ENCODE assay signal across 8 cellular contexts in the genomic region with DNA sequence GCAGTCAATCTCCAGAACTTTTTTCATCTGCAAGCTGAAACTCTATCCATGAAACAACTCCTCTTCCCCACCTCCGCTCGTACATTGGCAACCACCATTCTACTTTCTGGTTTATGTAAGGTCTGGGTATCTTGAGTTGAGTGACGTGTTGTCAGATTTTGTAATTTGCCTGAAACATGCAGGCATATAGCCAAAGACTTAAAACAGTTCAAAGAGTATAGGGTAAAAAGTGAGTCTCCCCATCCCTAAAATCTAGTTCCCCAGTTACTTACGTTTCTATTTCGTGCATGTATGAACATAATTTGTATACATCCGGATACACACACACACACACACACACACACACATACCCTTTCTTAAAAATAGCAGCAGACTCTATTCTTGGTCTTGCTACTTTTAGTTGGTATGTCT. TPM values are rescaled to one million over a fixed set of nuclear protein-coding genes. Genes with fewer than 3 reads are reported as not detected.
A peak's percentile ranks its signal among the peaks of the same experiment; 100 is the strongest.
DNase-seq lines count a peak whose midpoint lies in the region; ATAC-seq and TF ChIP-seq lines count a peak whose summit lies in the region.

No MANE protein-coding gene starts in this region.

- peaks cover 30% of the 10 kb centered on the region for H3K79me2 ChIP-seq in neural progenitor cell (ENCODE audit: low read depth)

- no peaks in the 10 kb centered on the region for H3K9me3 Mint-ChIP-seq in activated naive CD4-positive, alpha-beta T cell treated with anti-CD3 and anti-CD28 coated beads, Interleukin-2, amount 50 U/mL, for 24 hours
- H3K9me3 Mint-ChIP-seq in neural progenitor cell = peaks cover 20% of the 10 kb centered on the region

- H3K4me1 Mint-ChIP-seq in activated naive CD4-positive, alpha-beta T cell treated with anti-CD3 and anti-CD28 coated beads, Interleukin-2, amount 50 U/mL, for 24 hours = peaks cover 53% of the 10 kb centered on the region
- peaks cover 32% of the 10 kb centered on the region for H3K4me1 Mint-ChIP-seq in neural progenitor cell

- H3K9me3 ChIP-seq in SK-N-MC (ENCODE audit: low read depth, low read length) (no peaks in the 10 kb centered on the region), neural progenitor cell (ENCODE audit: low read depth) (no peaks in the 10 kb centered on the region)

- H3K4me3 ChIP-seq in SK-N-MC = peak overlapping the region; percentile 92
- peak overlapping the region; percentile 71 for H3K4me3 ChIP-seq in neural progenitor cell

- DNase-seq in activated naive CD4-positive, alpha-beta T cell treated with Interleukin-2 at 50 U/mL for 16 hours = no peak
- DNase-seq in SK-N-MC (ENCODE audit: low read depth, low spot score) (peak; percentile 14), epithelial cell of prostate (ENCODE audit: low read depth, low spot score) (no peak), neural progenitor cell (ENCODE audit: low spot score) (no peak), hepatic stellate cell (ENCODE audit: low spot score) (no peak)

- H3K27ac Mint-ChIP-seq in activated naive CD4-positive, alpha-beta T cell treated with anti-CD3 and anti-CD28 coated beads, Interleukin-2, amount 50 U/mL, for 24 hours = peak overlapping the region; percentile 78
- H3K27ac Mint-ChIP-seq in neural progenitor cell = peak overlapping the region; percentile 19

- H3K36me3 ChIP-seq in SK-N-MC (ENCODE audit: insufficient read depth, low read length) = no peaks in the 10 kb centered on the region
- H3K36me3 ChIP-seq in neural progenitor cell = no peaks in the 10 kb centered on the region

- TF ChIP-seq CTCF in neural progenitor cell (IDR thresholded peaks at IDR 0.05) = no peak

- no peaks in the 10 kb centered on the region for H3K27me3 ChIP-seq in neural progenitor cell

- no peaks in the 10 kb centered on the region for H3K36me3 Mint-ChIP-seq in activated naive CD4-positive, alpha-beta T cell treated with anti-CD3 and anti-CD28 coated beads, Interleukin-2, amount 50 U/mL, for 24 hours
- peaks cover 13% of the 10 kb centered on the region for H3K36me3 Mint-ChIP-seq in neural progenitor cell

- no peaks in the 10 kb centered on the region for H4K20me1 ChIP-seq in neural progenitor cell (ENCODE audit: low read depth)

- H2AFZ ChIP-seq in neural progenitor cell (replicated peaks) = peak overlapping the region; percentile 81

- H3K4me2 ChIP-seq in neural progenitor cell = peak overlapping the region; percentile 74

- peaks cover 20% of the 10 kb centered on the region for H3F3A ChIP-seq in neural progenitor cell (ENCODE audit: low read depth)

- peaks cover 13% of the 10 kb centered on the region for H3K4me1 ChIP-seq in neural progenitor cell

- H3K27me3 Mint-ChIP-seq in activated naive CD4-positive, alpha-beta T cell treated with anti-CD3 and anti-CD28 coated beads, Interleukin-2, amount 50 U/mL, for 24 hours = no peaks in the 10 kb centered on the region
- H3K27me3 Mint-ChIP-seq in neural progenitor cell (ENCODE audit: insufficient read depth, low read depth) = peaks cover 4% of the 10 kb centered on the region

- ATAC-seq in GM19455 (IDR thresholded peaks at IDR 0.05; ENCODE audit: unreplicated experiment) = no peak
- no peak for ATAC-seq in GM18858 (IDR thresholded peaks at IDR 0.05; ENCODE audit: unreplicated experiment)

- H3K4me3 Mint-ChIP-seq in activated naive CD4-positive, alpha-beta T cell treated with anti-CD3 and anti-CD28 coated beads, Interleukin-2, amount 50 U/mL, for 24 hours = peak overlapping the region; percentile 100
- peak overlapping the region; percentile 90 for H3K4me3 Mint-ChIP-seq in neural progenitor cell

- H3K27ac ChIP-seq in SK-N-MC = no peak overlapping the region
- peak overlapping the region; percentile 67 for H3K27ac ChIP-seq in epithelial cell of prostate
- H3K27ac ChIP-seq in neural progenitor cell = no peak overlapping the region

- H3K9ac ChIP-seq in SK-N-MC (ENCODE audit: insufficient read length) (peak overlapping the region; percentile 76), neural progenitor cell (peak overlapping the region; percentile 39)

RNA-seq across cellular contexts. Expression of gene HSDL2, which starts 0.9 kb away (rescaled TPM):
- total RNA-seq in neural progenitor cell (ENCODE audit: low replicate concordance) = 14.5 and 23.8 TPM in 2 replicates

RNA-seq across cellular contexts. Expression of gene PTBP3, which starts 47.4 kb away (rescaled TPM):
- 84.7 and 85.3 TPM in 2 replicates for total RNA-seq in neural progenitor cell (ENCODE audit: low replicate concordance)
